Comparison of ENCODE assay signal across 25 cellular contexts in the genomic region with DNA sequence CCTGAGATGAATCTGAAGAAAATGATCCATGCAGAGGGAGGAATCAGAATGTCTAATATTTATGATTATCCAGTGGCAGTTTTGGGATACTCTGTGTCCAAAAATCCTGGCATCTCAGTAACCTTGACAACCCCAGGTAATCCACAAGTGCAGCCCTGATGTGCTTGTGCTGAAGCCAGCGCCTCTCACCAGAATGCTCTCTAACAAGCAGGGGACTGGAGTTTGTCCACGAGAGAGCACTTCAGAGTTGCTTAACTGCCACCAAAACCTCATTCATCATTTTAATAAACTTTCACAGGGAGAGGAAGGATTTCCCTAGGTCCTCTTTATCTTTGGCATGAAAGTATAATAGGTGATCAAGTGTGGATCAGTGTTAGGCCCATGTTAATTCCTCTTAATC.
"Had no signal": no experiment of that assay in that cellular context is flagged by ENCODE, and none has a peak within 500 bp of the region (broad histone marks: within the 10 kb centered on the region; RNA-seq: fewer than 3 reads in every experiment).

No MANE protein-coding gene starts in this region.

- H3K36me3 ChIP-seq: Peyer's patch, SJCRH30 had no signal

- ATAC-seq: activated CD4-positive, alpha-beta T cell treated with anti-CD3 and anti-CD28 coated beads for 36 hours; activated CD8-positive, alpha-beta T cell treated with anti-CD3 and anti-CD28 coated beads for 36 hours; activated T-cell treated with anti-CD3 and anti-CD28 coated beads, Interleukin-2, amount 50 U/mL, for 72 hours had no signal

- H3K27me3 ChIP-seq: Peyer's patch, SJCRH30 had no signal

- H3K4me3 ChIP-seq: Peyer's patch, SJCRH30 had no signal

- DNase-seq: activated CD4-positive, alpha-beta T cell treated with anti-CD3 and anti-CD28 coated beads for 36 hours; activated CD8-positive, alpha-beta memory T cell treated with anti-CD3 and anti-CD28 coated beads, Interleukin-2, amount 50 U/mL, for 4 hours; activated CD8-positive, alpha-beta T cell treated with anti-CD3 and anti-CD28 coated beads for 36 hours; activated gamma-delta T cell treated with Interleukin-2 at 50 U/mL for 16 hours; activated naive CD4-positive, alpha-beta T cell treated with anti-CD3 and anti-CD28 coated beads, Interleukin-2, amount 10 ng/mL, durations not matched to agents 7 days and 5 days; activated naive CD8-positive, alpha-beta T cell treated with anti-CD3 and anti-CD28 coated beads for 36 hours; activated T-cell treated with anti-CD3 and anti-CD28 coated beads, Interleukin-2, amount 50 U/mL, for 72 hours; anterior cingulate cortex; cerebellar nuclear complex; Kasumi-1; KBM-7; NCI-H1048; NCI-H187; NCI-H2081; NCI-H345; NCI-H510A treated with DMSO at 0.1 percent for 48 hours; NCI-H774; NK-92 treated with Interleukin-12 subunit alpha and Interleukin-12 subunit beta, amount 100 ng/mL, for 24 hours; Peyer's patch; Right ventricle myocardium superior; SJCRH30; SK-N-SH; T-helper 1 cell had no signal

- H3K9me3 ChIP-seq: Peyer's patch, SJCRH30, SK-N-SH had no signal

- H3K27ac ChIP-seq: Peyer's patch, RWPE1, SJCRH30, VCaP had no signal
